17 cellular contexts compared by ENCODE assay signal in genomic region chr7:121515181-121515580, GRCh38.
"Had no signal": no experiment of that assay in that cellular context is flagged by ENCODE, and none has a peak within 500 bp of the region (broad histone marks: within the 10 kb centered on the region; RNA-seq: fewer than 3 reads in every experiment).

No MANE protein-coding gene starts in this region.

- ATAC-seq: activated T-cell treated with anti-CD3 and anti-CD28 coated beads, Interleukin-2, amount 50 U/mL, for 72 hours; gastroesophageal sphincter; pancreas had no signal

- H3K27me3 ChIP-seq: brain microvascular endothelial cell, gastroesophageal sphincter, neural progenitor cell, pancreas, tibial nerve had no signal

- H3K9ac ChIP-seq: neural progenitor cell had no signal

- H3K4me3 ChIP-seq: gastroesophageal sphincter, lung, neural progenitor cell, pancreas, tibial nerve had no signal

- H3K27ac ChIP-seq: brain microvascular endothelial cell, gastroesophageal sphincter, neural progenitor cell, pancreas, tibial nerve had no signal

- H3K4me1 ChIP-seq: gastroesophageal sphincter, pancreas, tibial nerve had no signal

- H3K4me2 ChIP-seq: neural progenitor cell had no signal

- H2AFZ ChIP-seq: neural progenitor cell had no signal

- H3K9me3 ChIP-seq: pancreas had no signal

- H3K36me3 ChIP-seq: brain microvascular endothelial cell, gastroesophageal sphincter, neural progenitor cell, pancreas, tibial nerve had no signal

- DNase-seq: activated B cell treated with CpG ODN at 0.5 μM for 24 hours; activated CD4-positive, alpha-beta T cell treated with anti-CD3 and anti-CD28 coated beads for 48 hours; activated CD8-positive, alpha-beta memory T cell treated with anti-CD3 and anti-CD28 coated beads, Interleukin-2, amount 50 U/mL, for 48 hours; activated gamma-delta T cell; activated naive CD8-positive, alpha-beta T cell treated with anti-CD3 and anti-CD28 coated beads for 36 hours; activated T-cell treated with anti-CD3 and anti-CD28 coated beads, Interleukin-2, amount 50 U/mL, for 72 hours; brain microvascular endothelial cell; cerebellar nuclear complex; effector memory CD4-positive, alpha-beta T cell; pancreas; stimulated activated CD4-positive, alpha-beta T cell treated with anti-CD3 and anti-CD28 coated beads, Interleukin-2, amount 100 ng/mL, for 48 hours; stimulated activated naive CD4-positive, alpha-beta T cell; substantia nigra had no signal
